ENCODE assay signal across 23 cellular contexts in the genomic region with DNA sequence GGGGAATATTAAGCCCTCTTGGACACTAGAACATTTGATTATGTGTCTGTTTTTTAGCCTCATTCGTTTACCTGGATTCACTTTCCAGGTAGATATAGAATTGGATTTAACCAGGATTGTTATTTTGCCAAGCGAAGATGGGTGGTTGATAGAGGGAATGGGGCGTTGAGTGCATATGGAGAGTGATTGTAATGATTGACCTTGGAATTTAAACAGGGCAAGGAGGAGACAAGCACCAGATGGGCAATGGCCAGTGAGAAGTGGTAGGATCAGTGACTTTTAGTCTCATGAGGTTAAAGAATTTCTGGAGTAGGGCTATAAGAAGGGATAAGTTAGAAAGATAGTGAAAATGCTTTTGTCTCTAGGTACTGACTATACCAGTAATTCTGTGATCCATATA.
"Had no signal": no experiment of that assay in that cellular context is flagged by ENCODE, and none has a peak within 500 bp of the region (broad histone marks: within the 10 kb centered on the region; RNA-seq: fewer than 3 reads in every experiment).

No MANE protein-coding gene starts in this region.

- FAIRE-seq: RCC 7860 had no signal

- H3K27me3 ChIP-seq: brain microvascular endothelial cell, cardiac muscle cell had no signal

- ATAC-seq: activated CD4-positive, alpha-beta T cell treated with anti-CD3 and anti-CD28 coated beads for 36 hours; activated T-cell treated with anti-CD3 and anti-CD28 coated beads, Interleukin-2, amount 50 U/mL, for 72 hours; PC-3; T-helper 17 cell had no signal

- H3K4me1 Mint-ChIP-seq: activated CD4-positive, alpha-beta memory T cell treated with anti-CD3 and anti-CD28 coated beads, Interleukin-2, amount 10 ng/mL, durations not matched to agents 7 days and 5 days; activated CD4-positive, alpha-beta T cell treated with anti-CD3 and anti-CD28 coated beads for 36 hours; activated naive CD4-positive, alpha-beta T cell treated with anti-CD3 and anti-CD28 coated beads, Interleukin-2, amount 10 ng/mL, durations not matched to agents 7 days and 5 days; activated naive CD8-positive, alpha-beta T cell treated with anti-CD3 and anti-CD28 coated beads for 36 hours; T-helper 17 cell had no signal

- H3K27ac Mint-ChIP-seq: activated CD4-positive, alpha-beta memory T cell treated with anti-CD3 and anti-CD28 coated beads, Interleukin-2, amount 10 ng/mL, durations not matched to agents 7 days and 5 days; activated CD4-positive, alpha-beta T cell treated with anti-CD3 and anti-CD28 coated beads for 36 hours; activated naive CD4-positive, alpha-beta T cell treated with anti-CD3 and anti-CD28 coated beads, Interleukin-2, amount 10 ng/mL, durations not matched to agents 7 days and 5 days; activated naive CD8-positive, alpha-beta T cell treated with anti-CD3 and anti-CD28 coated beads for 36 hours; activated T-cell treated with anti-CD3 and anti-CD28 coated beads, Interleukin-2, amount 50 U/mL, for 72 hours; activated T-helper 2 cell treated with anti-CD3 and anti-CD28 coated beads, Interferon-gamma antibody, Interleukin-2, Interleukin-4, amounts not matched to agents 10 μg/mL and 5 μg/mL and 100 μg/mL, durations not matched to agents 14 hours and 24 hours and 36 hours; T-helper 17 cell had no signal

- DNase-seq: activated CD4-positive, alpha-beta memory T cell treated with anti-CD3 and anti-CD28 coated beads, Interleukin-2, amount 10 ng/mL, durations not matched to agents 7 days and 5 days; activated CD4-positive, alpha-beta T cell treated with anti-CD3 and anti-CD28 coated beads for 36 hours; activated CD4-positive, alpha-beta T cell treated with anti-CD3 and anti-CD28 coated beads, Interleukin-2, amount 50 U/mL, for 1 hour; activated gamma-delta T cell treated with Interleukin-2 at 50 U/mL for 16 hours; activated naive CD4-positive, alpha-beta T cell treated with anti-CD3 and anti-CD28 coated beads, Interleukin-2, amount 10 ng/mL, durations not matched to agents 7 days and 5 days; activated naive CD8-positive, alpha-beta T cell treated with anti-CD3 and anti-CD28 coated beads for 36 hours; activated T-cell treated with anti-CD3 and anti-CD28 coated beads for 4 hours; activated T-cell treated with anti-CD3 and anti-CD28 coated beads, Interleukin-2, amount 50 U/mL, for 72 hours; brain microvascular endothelial cell; MM.1S; NCI-H1105; NCI-H1436; NCI-H1694 treated with DMSO at 0.1 percent for 48 hours; NCI-H2029 treated with DMSO at 0.1 percent for 48 hours; NCI-H345; NCI-H510A; PC-3; SHP77 treated with DMSO at 0.1 percent for 48 hours; T-helper 17 cell; T-helper 9 cell had no signal

- H3K36me3 Mint-ChIP-seq: activated naive CD4-positive, alpha-beta T cell treated with anti-CD3 and anti-CD28 coated beads, Interleukin-2, amount 10 ng/mL, durations not matched to agents 7 days and 5 days; activated naive CD8-positive, alpha-beta T cell treated with anti-CD3 and anti-CD28 coated beads for 36 hours had no signal

- H3K9me3 Mint-ChIP-seq: activated CD4-positive, alpha-beta memory T cell treated with anti-CD3 and anti-CD28 coated beads, Interleukin-2, amount 10 ng/mL, durations not matched to agents 7 days and 5 days; activated naive CD4-positive, alpha-beta T cell treated with anti-CD3 and anti-CD28 coated beads, Interleukin-2, amount 10 ng/mL, durations not matched to agents 7 days and 5 days; activated naive CD8-positive, alpha-beta T cell treated with anti-CD3 and anti-CD28 coated beads for 36 hours; activated T-cell treated with anti-CD3 and anti-CD28 coated beads, Interleukin-2, amount 50 U/mL, for 72 hours; activated T-helper 2 cell treated with anti-CD3 and anti-CD28 coated beads, Interferon-gamma antibody, Interleukin-2, Interleukin-4, amounts not matched to agents 10 μg/mL and 5 μg/mL and 100 μg/mL, durations not matched to agents 14 hours and 24 hours and 36 hours had no signal

- H3K4me3 Mint-ChIP-seq: activated CD4-positive, alpha-beta memory T cell treated with anti-CD3 and anti-CD28 coated beads, Interleukin-2, amount 10 ng/mL, durations not matched to agents 7 days and 5 days; activated CD4-positive, alpha-beta T cell treated with anti-CD3 and anti-CD28 coated beads for 36 hours; activated naive CD4-positive, alpha-beta T cell treated with anti-CD3 and anti-CD28 coated beads, Interleukin-2, amount 10 ng/mL, durations not matched to agents 7 days and 5 days; activated naive CD8-positive, alpha-beta T cell treated with anti-CD3 and anti-CD28 coated beads for 36 hours; activated T-cell treated with anti-CD3 and anti-CD28 coated beads, Interleukin-2, amount 50 U/mL, for 72 hours; T-helper 17 cell had no signal

- H3K27me3 Mint-ChIP-seq: activated CD4-positive, alpha-beta memory T cell treated with anti-CD3 and anti-CD28 coated beads, Interleukin-2, amount 10 ng/mL, durations not matched to agents 7 days and 5 days; activated naive CD4-positive, alpha-beta T cell treated with anti-CD3 and anti-CD28 coated beads, Interleukin-2, amount 10 ng/mL, durations not matched to agents 7 days and 5 days had no signal

- H3K4me3 ChIP-seq: cardiac muscle cell had no signal

- H3K27ac ChIP-seq: brain microvascular endothelial cell, cardiac muscle cell had no signal

- H3K36me3 ChIP-seq: brain microvascular endothelial cell, cardiac muscle cell had no signal
